In the genomic region with DNA sequence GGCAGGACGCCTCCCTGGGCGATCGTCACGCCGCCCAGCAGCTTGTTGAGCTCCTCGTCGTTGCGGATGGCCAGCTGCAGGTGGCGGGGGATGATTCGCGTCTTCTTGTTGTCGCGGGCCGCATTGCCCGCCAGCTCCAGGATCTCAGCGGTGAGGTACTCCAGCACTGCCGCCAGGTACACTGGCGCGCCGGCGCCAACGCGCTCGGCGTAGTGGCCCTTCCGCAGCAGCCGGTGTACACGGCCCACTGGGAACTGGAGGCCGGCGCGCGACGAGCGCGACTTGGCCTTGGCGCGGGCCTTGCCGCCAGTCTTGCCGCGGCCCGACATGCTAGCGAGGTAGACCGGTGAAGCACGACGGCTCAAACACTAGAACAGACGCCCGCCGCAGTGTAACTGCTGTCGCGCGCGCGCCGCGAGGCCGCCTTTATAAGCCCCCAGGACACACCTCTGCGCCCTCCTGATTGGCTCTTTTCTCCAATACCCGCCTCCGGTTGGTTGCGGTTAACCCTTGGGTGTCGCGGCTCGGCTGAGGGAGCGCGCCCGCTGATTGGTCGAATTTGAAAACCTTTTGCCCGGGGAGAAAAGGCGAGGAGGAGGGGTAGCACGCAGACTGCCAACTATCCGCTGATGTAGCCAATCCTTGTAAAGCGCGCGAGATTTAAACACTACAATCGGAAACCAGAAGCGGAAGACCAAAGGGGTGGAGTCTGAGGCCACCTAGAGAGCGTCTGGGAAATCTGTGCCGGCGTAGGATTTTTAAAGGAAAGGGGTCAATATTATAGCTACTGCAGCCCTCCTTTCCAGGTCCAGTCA, we compare ENCODE assay signal across 1 cellular context.
TF ChIP-seq lines count a peak whose summit lies in the region.

No MANE protein-coding gene starts in this region.

TF ChIP-seq in K562, 482 proteins besides CTCF, POLR2A, EP300 and RAD21 (continued from another document and continues in another):
- TF ChIP-seq, protein P1, sequence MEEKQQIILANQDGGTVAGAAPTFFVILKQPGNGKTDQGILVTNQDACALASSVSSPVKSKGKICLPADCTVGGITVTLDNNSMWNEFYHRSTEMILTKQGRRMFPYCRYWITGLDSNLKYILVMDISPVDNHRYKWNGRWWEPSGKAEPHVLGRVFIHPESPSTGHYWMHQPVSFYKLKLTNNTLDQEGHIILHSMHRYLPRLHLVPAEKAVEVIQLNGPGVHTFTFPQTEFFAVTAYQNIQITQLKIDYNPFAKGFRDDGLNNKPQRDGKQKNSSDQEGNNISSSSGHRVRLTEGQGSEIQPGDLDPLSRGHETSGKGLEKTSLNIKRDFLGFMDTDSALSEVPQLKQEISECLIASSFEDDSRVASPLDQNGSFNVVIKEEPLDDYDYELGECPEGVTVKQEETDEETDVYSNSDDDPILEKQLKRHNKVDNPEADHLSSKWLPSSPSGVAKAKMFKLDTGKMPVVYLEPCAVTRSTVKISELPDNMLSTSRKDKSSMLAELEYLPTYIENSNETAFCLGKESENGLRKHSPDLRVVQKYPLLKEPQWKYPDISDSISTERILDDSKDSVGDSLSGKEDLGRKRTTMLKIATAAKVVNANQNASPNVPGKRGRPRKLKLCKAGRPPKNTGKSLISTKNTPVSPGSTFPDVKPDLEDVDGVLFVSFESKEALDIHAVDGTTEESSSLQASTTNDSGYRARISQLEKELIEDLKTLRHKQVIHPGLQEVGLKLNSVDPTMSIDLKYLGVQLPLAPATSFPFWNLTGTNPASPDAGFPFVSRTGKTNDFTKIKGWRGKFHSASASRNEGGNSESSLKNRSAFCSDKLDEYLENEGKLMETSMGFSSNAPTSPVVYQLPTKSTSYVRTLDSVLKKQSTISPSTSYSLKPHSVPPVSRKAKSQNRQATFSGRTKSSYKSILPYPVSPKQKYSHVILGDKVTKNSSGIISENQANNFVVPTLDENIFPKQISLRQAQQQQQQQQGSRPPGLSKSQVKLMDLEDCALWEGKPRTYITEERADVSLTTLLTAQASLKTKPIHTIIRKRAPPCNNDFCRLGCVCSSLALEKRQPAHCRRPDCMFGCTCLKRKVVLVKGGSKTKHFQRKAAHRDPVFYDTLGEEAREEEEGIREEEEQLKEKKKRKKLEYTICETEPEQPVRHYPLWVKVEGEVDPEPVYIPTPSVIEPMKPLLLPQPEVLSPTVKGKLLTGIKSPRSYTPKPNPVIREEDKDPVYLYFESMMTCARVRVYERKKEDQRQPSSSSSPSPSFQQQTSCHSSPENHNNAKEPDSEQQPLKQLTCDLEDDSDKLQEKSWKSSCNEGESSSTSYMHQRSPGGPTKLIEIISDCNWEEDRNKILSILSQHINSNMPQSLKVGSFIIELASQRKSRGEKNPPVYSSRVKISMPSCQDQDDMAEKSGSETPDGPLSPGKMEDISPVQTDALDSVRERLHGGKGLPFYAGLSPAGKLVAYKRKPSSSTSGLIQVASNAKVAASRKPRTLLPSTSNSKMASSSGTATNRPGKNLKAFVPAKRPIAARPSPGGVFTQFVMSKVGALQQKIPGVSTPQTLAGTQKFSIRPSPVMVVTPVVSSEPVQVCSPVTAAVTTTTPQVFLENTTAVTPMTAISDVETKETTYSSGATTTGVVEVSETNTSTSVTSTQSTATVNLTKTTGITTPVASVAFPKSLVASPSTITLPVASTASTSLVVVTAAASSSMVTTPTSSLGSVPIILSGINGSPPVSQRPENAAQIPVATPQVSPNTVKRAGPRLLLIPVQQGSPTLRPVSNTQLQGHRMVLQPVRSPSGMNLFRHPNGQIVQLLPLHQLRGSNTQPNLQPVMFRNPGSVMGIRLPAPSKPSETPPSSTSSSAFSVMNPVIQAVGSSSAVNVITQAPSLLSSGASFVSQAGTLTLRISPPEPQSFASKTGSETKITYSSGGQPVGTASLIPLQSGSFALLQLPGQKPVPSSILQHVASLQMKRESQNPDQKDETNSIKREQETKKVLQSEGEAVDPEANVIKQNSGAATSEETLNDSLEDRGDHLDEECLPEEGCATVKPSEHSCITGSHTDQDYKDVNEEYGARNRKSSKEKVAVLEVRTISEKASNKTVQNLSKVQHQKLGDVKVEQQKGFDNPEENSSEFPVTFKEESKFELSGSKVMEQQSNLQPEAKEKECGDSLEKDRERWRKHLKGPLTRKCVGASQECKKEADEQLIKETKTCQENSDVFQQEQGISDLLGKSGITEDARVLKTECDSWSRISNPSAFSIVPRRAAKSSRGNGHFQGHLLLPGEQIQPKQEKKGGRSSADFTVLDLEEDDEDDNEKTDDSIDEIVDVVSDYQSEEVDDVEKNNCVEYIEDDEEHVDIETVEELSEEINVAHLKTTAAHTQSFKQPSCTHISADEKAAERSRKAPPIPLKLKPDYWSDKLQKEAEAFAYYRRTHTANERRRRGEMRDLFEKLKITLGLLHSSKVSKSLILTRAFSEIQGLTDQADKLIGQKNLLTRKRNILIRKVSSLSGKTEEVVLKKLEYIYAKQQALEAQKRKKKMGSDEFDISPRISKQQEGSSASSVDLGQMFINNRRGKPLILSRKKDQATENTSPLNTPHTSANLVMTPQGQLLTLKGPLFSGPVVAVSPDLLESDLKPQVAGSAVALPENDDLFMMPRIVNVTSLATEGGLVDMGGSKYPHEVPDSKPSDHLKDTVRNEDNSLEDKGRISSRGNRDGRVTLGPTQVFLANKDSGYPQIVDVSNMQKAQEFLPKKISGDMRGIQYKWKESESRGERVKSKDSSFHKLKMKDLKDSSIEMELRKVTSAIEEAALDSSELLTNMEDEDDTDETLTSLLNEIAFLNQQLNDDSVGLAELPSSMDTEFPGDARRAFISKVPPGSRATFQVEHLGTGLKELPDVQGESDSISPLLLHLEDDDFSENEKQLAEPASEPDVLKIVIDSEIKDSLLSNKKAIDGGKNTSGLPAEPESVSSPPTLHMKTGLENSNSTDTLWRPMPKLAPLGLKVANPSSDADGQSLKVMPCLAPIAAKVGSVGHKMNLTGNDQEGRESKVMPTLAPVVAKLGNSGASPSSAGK (IDR thresholded peaks at IDR 0.05): peak; percentile 31; the same call in 1 of the 2 replicates
- TF ChIP-seq CEBPB (tag; IDR thresholded peaks at IDR 0.05): no peak
- no peak for TF ChIP-seq ZNF639 (CRISPR knock-in tag; conservative IDR thresholded peaks at IDR 0.05 in 1 of 2, IDR thresholded peaks at IDR 0.05 in 1 of 2)
- no peak for TF ChIP-seq IRF2 (CRISPR knock-in tag; IDR thresholded peaks at IDR 0.05)
- TF ChIP-seq CHD2 (IDR thresholded peaks at IDR 0.05; ENCODE audit: low read depth, low read length): peak; percentile 71
- TF ChIP-seq, protein P2, sequence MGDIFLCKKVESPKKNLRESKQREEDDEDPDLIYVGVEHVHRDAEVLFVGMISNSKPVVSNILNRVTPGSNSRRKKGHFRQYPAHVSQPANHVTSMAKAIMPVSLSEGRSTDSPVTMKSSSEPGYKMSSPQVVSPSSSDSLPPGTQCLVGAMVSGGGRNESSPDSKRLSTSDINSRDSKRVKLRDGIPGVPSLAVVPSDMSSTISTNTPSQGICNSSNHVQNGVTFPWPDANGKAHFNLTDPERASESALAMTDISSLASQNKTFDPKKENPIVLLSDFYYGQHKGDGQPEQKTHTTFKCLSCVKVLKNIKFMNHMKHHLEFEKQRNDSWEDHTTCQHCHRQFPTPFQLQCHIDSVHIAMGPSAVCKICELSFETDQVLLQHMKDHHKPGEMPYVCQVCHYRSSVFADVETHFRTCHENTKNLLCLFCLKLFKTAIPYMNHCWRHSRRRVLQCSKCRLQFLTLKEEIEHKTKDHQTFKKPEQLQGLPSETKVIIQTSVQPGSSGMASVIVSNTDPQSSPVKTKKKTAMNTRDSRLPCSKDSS (IDR thresholded peaks at IDR 0.05; ENCODE audit: low read depth, partially characterized antibody): no peak
- 0 out of 4 replicates have a peak, but pooled peaks of 1 of the 2 experiments have one; percentile 73 for TF ChIP-seq KDM4B (IDR thresholded peaks at IDR 0.05; ENCODE audit: borderline replicate concordance in 2 of 2, low read depth in 1 of 2)
- TF ChIP-seq CHD1 (IDR thresholded peaks at IDR 0.05; ENCODE audit: low read length): peak; percentile 97
- TF ChIP-seq JUNB (CRISPR knock-in tag; conservative IDR thresholded peaks at IDR 0.05): no peak
- no peak for TF ChIP-seq MBD1 (CRISPR knock-in tag; IDR thresholded peaks at IDR 0.05)
- TF ChIP-seq ZNF311 (CRISPR knock-in tag; IDR thresholded peaks at IDR 0.05): no peak
- no peak for TF ChIP-seq TFAM (CRISPR knock-in tag; conservative IDR thresholded peaks at IDR 0.05)
- peak; percentile 99 for TF ChIP-seq U2AF1 (optimal IDR thresholded peaks at IDR 0.05; ENCODE audit: low read depth, low read length)
- peak; percentile 98 for TF ChIP-seq ATF6 (CRISPR knock-in tag; IDR thresholded peaks at IDR 0.05)
- TF ChIP-seq ZBTB1 (CRISPR knock-in tag; IDR thresholded peaks at IDR 0.05; ENCODE audit: borderline replicate concordance, low read depth): peak; percentile 83; the same call in 1 of the 2 replicates
- no peak for TF ChIP-seq HSF4 (CRISPR knock-in tag; IDR thresholded peaks at IDR 0.05; ENCODE audit: borderline replicate concordance)
- TF ChIP-seq FOXJ2 (tag; IDR thresholded peaks at IDR 0.05): peak; percentile 30; the same call in 1 of the 2 replicates
- TF ChIP-seq ZNF175 (CRISPR knock-in tag; IDR thresholded peaks at IDR 0.05; ENCODE audit: low read depth): no peak
- no peak for TF ChIP-seq SMARCA5 (IDR thresholded peaks at IDR 0.05)
- no peak for TF ChIP-seq ZNF507 (tag; conservative IDR thresholded peaks at IDR 0.05)
- TF ChIP-seq CBX3 (IDR thresholded peaks at IDR 0.05; ENCODE audit: borderline replicate concordance in 1 of 2, low read length in 2 of 2): no peak; a peak in 1 of 3 replicates
- peak; percentile 59; the same call in 1 of the 2 replicates for TF ChIP-seq SPI1 (IDR thresholded peaks at IDR 0.05; ENCODE audit: borderline replicate concordance, low read depth, low read length)
- no peak for TF ChIP-seq ZNF133 (CRISPR knock-in tag; IDR thresholded peaks at IDR 0.05)
- TF ChIP-seq ZFP36 (IDR thresholded peaks at IDR 0.05; ENCODE audit: low read depth, low read length, partially characterized antibody): peak; percentile 8
- TF ChIP-seq NONO (IDR thresholded peaks at IDR 0.05; ENCODE audit: low read depth in 2 of 2, low read length in 1 of 2): peak; percentile 78 to 100; a peak in 3 of 4 replicates
- no peak for TF ChIP-seq PATZ1 (CRISPR knock-in tag; IDR thresholded peaks at IDR 0.05; ENCODE audit: borderline replicate concordance)
- TF ChIP-seq THRB (CRISPR knock-in tag; conservative IDR thresholded peaks at IDR 0.05): no peak
- TF ChIP-seq ZNF12 (CRISPR knock-in tag; IDR thresholded peaks at IDR 0.05): peak; percentile 89
- TF ChIP-seq ZNF41 (CRISPR knock-in tag; conservative IDR thresholded peaks at IDR 0.05): no peak
- TF ChIP-seq KLF1 (tag; IDR thresholded peaks at IDR 0.05): no peak
- peak; percentile 99 for TF ChIP-seq PRPF4 (IDR thresholded peaks at IDR 0.05; ENCODE audit: insufficient read depth, low read depth, low read length, poor library complexity, severe bottlenecking)
- TF ChIP-seq PTTG1 (tag; IDR thresholded peaks at IDR 0.05; ENCODE audit: low read depth): no peak
